ENCODE assay signal across 21 cellular contexts in genomic region chr17:51064061-51064735, GRCh38. TPM values are rescaled to one million over a fixed set of nuclear protein-coding genes. Genes with fewer than 3 reads are reported as not detected.
DNase-seq lines count a peak whose midpoint lies in the region; ATAC-seq and TF ChIP-seq lines count a peak whose summit lies in the region.
"Had no signal": no experiment of that assay in that cellular context is flagged by ENCODE, and none has a peak within 500 bp of the region (broad histone marks: within the 10 kb centered on the region; RNA-seq: fewer than 3 reads in every experiment).

No MANE protein-coding gene starts in this region.

- H3K4ac ChIP-seq in IMR-90 (ENCODE audit: low read depth, low read length) = no peak overlapping the region

- H4K8ac ChIP-seq in IMR-90 (ENCODE audit: low read depth in 2 of 2, low read length in 2 of 2) = no peak overlapping the region

- peaks cover 3% of the 10 kb centered on the region; the same call in 1 of the 2 replicates for H4K20me1 ChIP-seq in IMR-90 (ENCODE audit: insufficient read depth, low read length)

- H3K27ac ChIP-seq in IMR-90 (ENCODE audit: insufficient read depth, low read length) = no peak overlapping the region
- H3K27ac ChIP-seq: pancreas had no signal

- H2BK15ac ChIP-seq in IMR-90 (ENCODE audit: low read depth, low read length) = no peak overlapping the region

- peaks cover 27% of the 10 kb centered on the region for H3K4me1 Mint-ChIP-seq in T-helper 17 cell
- H3K4me1 Mint-ChIP-seq in immature natural killer cell = peaks cover 8 to 46% of the 10 kb centered on the region in 2 donors
- peaks cover 7% of the 10 kb centered on the region for H3K4me1 Mint-ChIP-seq in type B pancreatic cell (ENCODE audit: unreplicated experiment)
- H3K4me1 Mint-ChIP-seq: activated CD4-positive, alpha-beta memory T cell treated with anti-CD3 and anti-CD28 coated beads, Interleukin-2, amount 10 ng/mL, durations not matched to agents 7 days and 5 days had no signal

- TF ChIP-seq CTCF in IMR-90 (conservative IDR thresholded peaks at IDR 0.05; ENCODE audit: low read depth, low read length) = no peak
- TF ChIP-seq CTCF in type B pancreatic cell (conservative IDR thresholded peaks at IDR 0.05) = no peak

- no peaks in the 10 kb centered on the region for H3K36me3 ChIP-seq in IMR-90 (ENCODE audit: control insufficient read depth, insufficient read depth, low read length)
- H3K36me3 ChIP-seq: pancreas had no signal

- no peak overlapping the region for H4K91ac ChIP-seq in IMR-90 (ENCODE audit: insufficient read depth, low read depth, low read length)

- dilution Hi-C loops in IMR-90 (cut with HindIII; ENCODE audit: low sequenced_read_pairs, unreplicated experiment) = no loop called here

- H3K36me3 Mint-ChIP-seq in T-helper 17 cell (ENCODE audit: low read depth) (peaks cover 2% of the 10 kb centered on the region), immature natural killer cell (no peaks in the 10 kb centered on the region), type B pancreatic cell (peaks cover 7% of the 10 kb centered on the region)

- no peak overlapping the region for H2AK5ac ChIP-seq in IMR-90 (ENCODE audit: low read depth, low read length)

- no peak overlapping the region for H4K5ac ChIP-seq in IMR-90 (ENCODE audit: low read depth, low read length)

- in situ Hi-C loops in IMR-90 (cut with MboI; ENCODE audit: low sequenced_read_pairs) = no loop called here

- H2BK5ac ChIP-seq in IMR-90 (ENCODE audit: low read depth, low read length, poor library complexity, severe bottlenecking) = peak overlapping the region; percentile 1

- H2BK20ac ChIP-seq in IMR-90 (ENCODE audit: low read depth, low read length) = no peak overlapping the region

- no peak overlapping the region for H2AK9ac ChIP-seq in IMR-90 (replicated peaks; ENCODE audit: low read depth, low read length, poor library complexity)

- POLR2A ChIA-PET in IMR-90 (lab: Charles Lee; ENCODE audit: unreplicated experiment) = no interaction called here

- ATAC-seq in IMR-90 (ENCODE audit: low read depth) = peak; percentile 38; the same call in 1 of the 2 replicates
- no peak for ATAC-seq in T-helper 17 cell
- ATAC-seq in GM19467 (IDR thresholded peaks at IDR 0.05; ENCODE audit: unreplicated experiment) = no peak
- ATAC-seq: esophagus mucosa, pancreas, right cardiac atrium had no signal

- peaks cover 10% of the 10 kb centered on the region for H3K9me1 ChIP-seq in IMR-90 (ENCODE audit: insufficient read depth, low read length)

- no peak overlapping the region for H3K18ac ChIP-seq in IMR-90 (ENCODE audit: low read depth, low read length)

- H3K79me1 ChIP-seq in IMR-90 (ENCODE audit: low read depth in 1 of 2, low read length in 2 of 2) = peaks cover 25 to 50% of the 10 kb centered on the region in 2 experiments

- H2BK120ac ChIP-seq in IMR-90 (ENCODE audit: low read depth, low read length) = no peak overlapping the region

- H3K27me3 Mint-ChIP-seq in T-helper 17 cell (no peaks in the 10 kb centered on the region), immature natural killer cell (ENCODE audit: low read depth in 3 of 3) (peaks cover 0 to 1% (median 0%) of the 10 kb centered on the region in 3 donors), type B pancreatic cell (no peaks in the 10 kb centered on the region)
- H3K27me3 Mint-ChIP-seq: activated CD4-positive, alpha-beta memory T cell treated with anti-CD3 and anti-CD28 coated beads, Interleukin-2, amount 10 ng/mL, durations not matched to agents 7 days and 5 days; activated naive CD8-positive, alpha-beta T cell treated with anti-CD3 and anti-CD28 coated beads for 36 hours; CD4-positive, CD25-positive, alpha-beta regulatory T cell; stimulated activated naive CD8-positive, alpha-beta T cell treated with anti-CD3 and anti-CD28 coated beads, Interleukin-15, Interleukin-2, amounts not matched to agents 100 ng/mL and 50 ng/mL, for 24 hours had no signal

- peak overlapping the region; percentile 36 for H3K4me3 Mint-ChIP-seq in T-helper 17 cell
- H3K4me3 Mint-ChIP-seq in immature natural killer cell = no peak overlapping the region
- no peak overlapping the region for H3K4me3 Mint-ChIP-seq in type B pancreatic cell
- H3K4me3 Mint-ChIP-seq: activated CD4-positive, alpha-beta memory T cell treated with anti-CD3 and anti-CD28 coated beads, Interleukin-2, amount 10 ng/mL, durations not matched to agents 7 days and 5 days; activated naive CD8-positive, alpha-beta T cell treated with anti-CD3 and anti-CD28 coated beads for 36 hours; CD4-positive, CD25-positive, alpha-beta regulatory T cell; nephron progenitor cell; stimulated activated naive CD8-positive, alpha-beta T cell treated with anti-CD3 and anti-CD28 coated beads, Interleukin-15, Interleukin-2, amounts not matched to agents 100 ng/mL and 50 ng/mL, for 24 hours had no signal

- H3K27ac Mint-ChIP-seq in T-helper 17 cell (no peak overlapping the region), immature natural killer cell (peak overlapping the region in 4 of 6 donors; percentile 1 to 55 (median 30)), type B pancreatic cell (peak overlapping the region; percentile 17)
- H3K27ac Mint-ChIP-seq: activated CD4-positive, alpha-beta memory T cell treated with anti-CD3 and anti-CD28 coated beads, Interleukin-2, amount 10 ng/mL, durations not matched to agents 7 days and 5 days; activated naive CD8-positive, alpha-beta T cell treated with anti-CD3 and anti-CD28 coated beads for 36 hours; CD4-positive, CD25-positive, alpha-beta regulatory T cell; nephron progenitor cell; stimulated activated naive CD8-positive, alpha-beta T cell treated with anti-CD3 and anti-CD28 coated beads, Interleukin-15, Interleukin-2, amounts not matched to agents 100 ng/mL and 50 ng/mL, for 24 hours had no signal

- H2AFZ ChIP-seq in IMR-90 (replicated peaks; ENCODE audit: low read length, poor library complexity) = no peak overlapping the region

- H3K4me1 ChIP-seq in IMR-90 (ENCODE audit: control insufficient read depth, insufficient read depth, low read length) = peaks cover 12% of the 10 kb centered on the region

- H3K23ac ChIP-seq in IMR-90 (ENCODE audit: low read depth, low read length) = no peak overlapping the region

- CTCF ChIA-PET in IMR-90 (lab: Yijun Ruan, JAX) = no interaction called here

- peak overlapping the region; percentile 7; the same call in 1 of the 2 replicates for H3K14ac ChIP-seq in IMR-90 (replicated peaks; ENCODE audit: low read depth, low read length)

- no peaks in the 10 kb centered on the region for H3K9me3 Mint-ChIP-seq in immature natural killer cell
- H3K9me3 Mint-ChIP-seq in type B pancreatic cell = no peaks in the 10 kb centered on the region
- H3K9me3 Mint-ChIP-seq: activated CD4-positive, alpha-beta memory T cell treated with anti-CD3 and anti-CD28 coated beads, Interleukin-2, amount 10 ng/mL, durations not matched to agents 7 days and 5 days; activated naive CD8-positive, alpha-beta T cell treated with anti-CD3 and anti-CD28 coated beads for 36 hours; CD4-positive, CD25-positive, alpha-beta regulatory T cell; nephron progenitor cell; stimulated activated naive CD8-positive, alpha-beta T cell treated with anti-CD3 and anti-CD28 coated beads, Interleukin-15, Interleukin-2, amounts not matched to agents 100 ng/mL and 50 ng/mL, for 24 hours had no signal

- H3K9me3 ChIP-seq in IMR-90 (ENCODE audit: control insufficient read depth, insufficient read depth, low read length) (no peaks in the 10 kb centered on the region), T-helper 17 cell (ENCODE audit: control insufficient read depth, low read length, poor library complexity, severe bottlenecking) (no peaks in the 10 kb centered on the region)
- H3K9me3 ChIP-seq: pancreas had no signal

- intact Hi-C loops in IMR-90 (cut with micrococcal nuclease) = no loop called here

- no peak overlapping the region for H3K9ac ChIP-seq in IMR-90 (ENCODE audit: low read depth, low read length)

- no peak for DNase-seq in IMR-90
- DNase-seq in T-helper 17 cell = no peak
- DNase-seq in immature natural killer cell = no peak
- no peak for DNase-seq in type B pancreatic cell (ENCODE audit: extremely low spot score, unreplicated experiment)
- no peak for DNase-seq in ureter (ENCODE audit: low spot score)
- no peak for DNase-seq in NCI-H1436 treated with DMSO at 0.1 percent for 48 hours (lab: John Stamatoyannopoulos, UW)
- DNase-seq: activated CD4-positive, alpha-beta memory T cell treated with anti-CD3 and anti-CD28 coated beads, Interleukin-2, amount 10 ng/mL, durations not matched to agents 7 days and 5 days; activated CD4-positive, CD25-positive, alpha-beta regulatory T cell treated with anti-CD3 and anti-CD28 coated beads, Interleukin-2, amount 50 U/mL, for 72 hours; activated naive CD8-positive, alpha-beta T cell treated with anti-CD3 and anti-CD28 coated beads for 36 hours; CD4-positive, CD25-positive, alpha-beta regulatory T cell; effector CD4-positive, alpha-beta T cell; hippocampal formation; Karpas-422; NCI-H1417; NCI-H446 treated with DMSO at 0.1 percent for 48 hours; nephron progenitor cell; pancreas; right cardiac atrium had no signal

- no peaks in the 10 kb centered on the region for H3K27me3 ChIP-seq in IMR-90 (ENCODE audit: control insufficient read depth, insufficient read depth, low read length)
- H3K27me3 ChIP-seq: pancreas had no signal

- TF ChIP-seq POLR2A in IMR-90 (IDR thresholded peaks at IDR 0.05; ENCODE audit: low read depth, low read length) = no peak

- WGBS in IMR-90 (ENCODE audit: extremely low coverage in 2 of 2, insufficient read length in 1 of 2), 2 experiments = no CpG with 5 or more reads among the region's 1 CpG

- no peak for TF ChIP-seq RAD21 in IMR-90 (IDR thresholded peaks at IDR 0.05; ENCODE audit: low read length)

- H3K4me2 ChIP-seq in IMR-90 (ENCODE audit: low read depth, low read length) = no peak overlapping the region

- BruUV-seq in IMR-90 (replicated peaks; lab: Mats Ljungman, UMichigan) = no TSS peak

- no peak overlapping the region for H3K56ac ChIP-seq in IMR-90 (ENCODE audit: extremely low read depth, insufficient read depth, low read length)

- H3K4me3 ChIP-seq in IMR-90 (ENCODE audit: insufficient read depth, low read depth, low read length) = no peak overlapping the region
- H3K4me3 ChIP-seq: pancreas had no signal

TF ChIP-seq in IMR-90, 13 proteins besides CTCF, POLR2A, EP300 and RAD21 (continues in another document):
- no peak for TF ChIP-seq BHLHE40 (IDR thresholded peaks at IDR 0.05; ENCODE audit: low read depth, low read length)
- TF ChIP-seq MAFK (IDR thresholded peaks at IDR 0.05; ENCODE audit: low read depth, low read length) = no peak
- no peak for TF ChIP-seq MXI1 (IDR thresholded peaks at IDR 0.05; ENCODE audit: borderline replicate concordance, low read depth, low read length)
- TF ChIP-seq CHD1 (IDR thresholded peaks at IDR 0.05; ENCODE audit: low read depth, low read length) = no peak
- TF ChIP-seq SMC3 (IDR thresholded peaks at IDR 0.05; ENCODE audit: low read depth, low read length) = no peak

RNA-seq across cellular contexts. Expression of gene SPAG9, which starts 56.5 kb away (rescaled TPM):
- total RNA-seq in IMR-90 (2012; rRNA removed) = 75.5 and 93.9 TPM in 2 replicates
- polyA plus RNA-seq in IMR-90 (2012; rRNA removed) = 20.6 and 26.7 TPM in 2 replicates
- polyA plus RNA-seq in IMR-90 (2012; cell fraction: cytosol; rRNA removed) = 4.7 and 6.2 TPM in 2 replicates
- polyA plus RNA-seq in IMR-90 (2012; cell fraction: nucleus; rRNA removed; ENCODE audit: low replicate concordance) = 14.2 and 68.3 TPM in 2 replicates
- 10 to 100 TPM; 77.0 to 85.8 TPM for total RNA-seq in T-helper 17 cell
- 1 to 10 TPM; 1.4 to 7.3 (median 4.3) TPM for polyA plus RNA-seq in immature natural killer cell
- total RNA-seq in type B pancreatic cell (ENCODE audit: low replicate concordance) = 73.2 and 82.9 TPM in 2 replicates
- 136 TPM for total RNA-seq in ureter
